ENCODE assay signal across 35 cellular contexts in genomic region chr4:175034007-175034406, GRCh38.
"Had no signal": no experiment of that assay in that cellular context is flagged by ENCODE, and none has a peak within 500 bp of the region (broad histone marks: within the 10 kb centered on the region; RNA-seq: fewer than 3 reads in every experiment).

No MANE protein-coding gene starts in this region.

- H3K9me3 Mint-ChIP-seq: activated naive CD8-positive, alpha-beta T cell treated with anti-CD3 and anti-CD28 coated beads for 36 hours; activated T-helper 17 cell treated with anti-CD3 and anti-CD28 coated beads, Interleukin-2, amount 50 U/mL, for 72 hours had no signal

- H3K27me3 Mint-ChIP-seq: activated CD4-positive, alpha-beta T cell treated with anti-CD3 and anti-CD28 coated beads, Interleukin-2, amount 10 ng/mL, durations not matched to agents 24 days and 14 days; activated CD8-positive, alpha-beta T cell treated with anti-CD3 and anti-CD28 coated beads for 36 hours; activated naive CD8-positive, alpha-beta T cell treated with anti-CD3 and anti-CD28 coated beads for 36 hours; activated T-helper 17 cell treated with anti-CD3 and anti-CD28 coated beads, Interleukin-2, amount 50 U/mL, for 72 hours had no signal

- H3K27ac Mint-ChIP-seq: activated CD4-positive, alpha-beta T cell treated with anti-CD3 and anti-CD28 coated beads, Interleukin-2, amount 10 ng/mL, durations not matched to agents 24 days and 14 days; activated CD8-positive, alpha-beta T cell treated with anti-CD3 and anti-CD28 coated beads for 36 hours; activated naive CD8-positive, alpha-beta T cell treated with anti-CD3 and anti-CD28 coated beads for 36 hours; activated T-cell treated with anti-CD3 and anti-CD28 coated beads, Interleukin-2, amount 50 U/mL, for 72 hours; activated T-helper 17 cell treated with anti-CD3 and anti-CD28 coated beads, Interleukin-2, amount 50 U/mL, for 72 hours had no signal

- H2AFZ ChIP-seq: PC-9 had no signal

- H3K4me3 ChIP-seq: PC-9 had no signal

- DNase-seq: activated CD4-positive, alpha-beta T cell treated with anti-CD3 and anti-CD28 coated beads, Interleukin-2, amount 10 ng/mL, durations not matched to agents 24 days and 14 days; activated CD4-positive, alpha-beta T cell treated with anti-CD3 and anti-CD28 coated beads, Interleukin-2, amount 50 U/mL, for 4 hours; activated CD8-positive, alpha-beta T cell treated with anti-CD3 and anti-CD28 coated beads for 36 hours; activated effector memory CD4-positive, alpha-beta T cell treated with anti-CD3 and anti-CD28 coated beads, Interleukin-2, amount 50 U/mL, for 16 hours; activated naive CD4-positive, alpha-beta T cell; activated naive CD4-positive, alpha-beta T cell treated with anti-CD3 and anti-CD28 coated beads, Interleukin-2, amount 50 U/mL, for 16 hours; activated naive CD8-positive, alpha-beta T cell treated with anti-CD3 and anti-CD28 coated beads for 36 hours; activated T-cell treated with anti-CD3 and anti-CD28 coated beads, Interleukin-2, amount 50 U/mL, for 1 hour; activated T-cell treated with anti-CD3 and anti-CD28 coated beads, Interleukin-2, amount 50 U/mL, for 72 hours; amniotic stem cell; aorta; caudate nucleus; cerebellar nuclear complex; KG1; MM.1S; MV-4-11; NCI-H1092; NCI-H1417; NCI-H146; NCI-H1930; NCI-H2081 treated with DMSO at 0.1 percent for 48 hours; NCI-H345; NCI-H524 treated with DMSO at 0.1 percent for 48 hours; NCI-H748 treated with DMSO at 0.1 percent for 48 hours; NK-92 treated with Interleukin-12 subunit alpha and Interleukin-12 subunit beta, amount 100 ng/mL, for 24 hours; PC-9; SIG-M5; SW 1271; T-helper 1 cell; T-helper 2 cell; T-helper 9 cell; WERI-Rb-1 had no signal

- H3K4me1 Mint-ChIP-seq: activated CD4-positive, alpha-beta T cell treated with anti-CD3 and anti-CD28 coated beads, Interleukin-2, amount 10 ng/mL, durations not matched to agents 24 days and 14 days; activated naive CD8-positive, alpha-beta T cell treated with anti-CD3 and anti-CD28 coated beads for 36 hours; activated T-helper 17 cell treated with anti-CD3 and anti-CD28 coated beads, Interleukin-2, amount 50 U/mL, for 72 hours had no signal

- H3K36me3 ChIP-seq: WERI-Rb-1 had no signal

- H3K36me3 Mint-ChIP-seq: activated naive CD8-positive, alpha-beta T cell treated with anti-CD3 and anti-CD28 coated beads for 36 hours had no signal

- FAIRE-seq: RCC 7860 had no signal

- H3K4me2 ChIP-seq: PC-9 had no signal

- H3K27ac ChIP-seq: PC-9, RWPE1, WERI-Rb-1 had no signal

- H3K4me3 Mint-ChIP-seq: activated CD4-positive, alpha-beta T cell treated with anti-CD3 and anti-CD28 coated beads, Interleukin-2, amount 10 ng/mL, durations not matched to agents 24 days and 14 days; activated CD8-positive, alpha-beta T cell treated with anti-CD3 and anti-CD28 coated beads for 36 hours; activated naive CD8-positive, alpha-beta T cell treated with anti-CD3 and anti-CD28 coated beads for 36 hours; activated T-cell treated with anti-CD3 and anti-CD28 coated beads, Interleukin-2, amount 50 U/mL, for 72 hours; activated T-helper 17 cell treated with anti-CD3 and anti-CD28 coated beads, Interleukin-2, amount 50 U/mL, for 72 hours had no signal
